9 cellular contexts compared by ENCODE assay signal in genomic region chr1:60848583-60849188, GRCh38.
A peak's percentile ranks its signal among the peaks of the same experiment; 100 is the strongest.
DNase-seq lines count a peak whose midpoint lies in the region; ATAC-seq and TF ChIP-seq lines count a peak whose summit lies in the region.
"Had no signal": no experiment of that assay in that cellular context is flagged by ENCODE, and none has a peak within 500 bp of the region (broad histone marks: within the 10 kb centered on the region; RNA-seq: fewer than 3 reads in every experiment).

No MANE protein-coding gene starts in this region.

- TF ChIP-seq CTCF in sigmoid colon (IDR thresholded peaks at IDR 0.05), result peak in 2 of 4 experiments; percentile 22 to 31

- no peaks in the 10 kb centered on the region for H3K36me3 ChIP-seq in Karpas-422 (ENCODE audit: insufficient read depth, low read length)
- no peaks in the 10 kb centered on the region; the same call in 1 of the 2 replicates for H3K36me3 ChIP-seq in iPS-20b (ENCODE audit: insufficient read depth, low read depth, low read length)
- no peaks in the 10 kb centered on the region for H3K36me3 ChIP-seq in sigmoid colon
- H3K36me3 ChIP-seq: SJSA1 had no signal

- WGBS in sigmoid colon, 2 donors, result 7 to 22% methylated on average over 1 of the region's 1 CpG

- H3K4me3 ChIP-seq in Karpas-422 (ENCODE audit: low read length), result no peak overlapping the region
- peak overlapping the region; percentile 32; the same call in 1 of the 2 replicates for H3K4me3 ChIP-seq in iPS-20b (ENCODE audit: low read length)
- H3K4me3 ChIP-seq in sigmoid colon, result no peak overlapping the region
- H3K4me3 ChIP-seq: SJSA1 had no signal

- H3K4me1 ChIP-seq in Karpas-422 (ENCODE audit: low read length) (no peaks in the 10 kb centered on the region), iPS-20b (ENCODE audit: insufficient read depth, low read length) (peaks cover 20% of the 10 kb centered on the region; the same call in 1 of the 2 replicates), sigmoid colon (peaks cover 0 to 5% (median 0%) of the 10 kb centered on the region in 4 donors)
- H3K4me1 ChIP-seq: SJSA1 had no signal

- no peaks in the 10 kb centered on the region for H3K79me2 ChIP-seq in Karpas-422 (ENCODE audit: low read length)

- DNase-seq in DMS53 treated with DMSO at 0.1 percent for 48 hours (lab: John Stamatoyannopoulos, UW; ENCODE audit: unreplicated experiment) (peak; percentile 83), Karpas-422 (peak; percentile 65), SW480 (ENCODE audit: low spot score) (peak; percentile 55), sigmoid colon (no peak)
- no peak for DNase-seq in central memory CD4-positive, alpha-beta T cell

- H3K9me3 ChIP-seq in Karpas-422 (ENCODE audit: low read length), result no peaks in the 10 kb centered on the region
- peaks cover 11% of the 10 kb centered on the region; the same call in 1 of the 2 replicates for H3K9me3 ChIP-seq in iPS-20b (ENCODE audit: insufficient read depth, low read depth, low read length)
- H3K9me3 ChIP-seq in sigmoid colon, result peaks cover 0 to 8% (median 0%) of the 10 kb centered on the region in 4 donors
- H3K9me3 ChIP-seq: SJSA1 had no signal

- intact Hi-C loops in sigmoid colon (cut with DNase I), result loop anchor here (2.0 kb wide), 1 partner anchor 194 kb away; no protein-coding TSS in a partner anchor

- no peak overlapping the region for H3K4me2 ChIP-seq in Karpas-422 (ENCODE audit: low read depth, low read length, poor library complexity, severe bottlenecking)

- ATAC-seq in GM21528 (IDR thresholded peaks at IDR 0.05; ENCODE audit: low FRiP score, unreplicated experiment), result no peak
- no peak for ATAC-seq in HG02885 (IDR thresholded peaks at IDR 0.05; ENCODE audit: poor library complexity, unreplicated experiment)

- H3K9ac ChIP-seq in Karpas-422 (ENCODE audit: low read length) (no peak overlapping the region), iPS-20b (ENCODE audit: low read depth, low read length) (peak overlapping the region; percentile 57; the same call in 1 of the 2 replicates)

- TF ChIP-seq EP300 in sigmoid colon (IDR thresholded peaks at IDR 0.05), result no peak

- H3K27ac ChIP-seq in Karpas-422 (ENCODE audit: low read length) (no peak overlapping the region), iPS-20b (ENCODE audit: low read length) (peak overlapping the region; percentile 88), sigmoid colon (no peak overlapping the region)
- H3K27ac ChIP-seq: SJSA1 had no signal

- no peak for TF ChIP-seq POLR2A in sigmoid colon (IDR thresholded peaks at IDR 0.05)

- no peaks in the 10 kb centered on the region for H3K9me2 ChIP-seq in Karpas-422 (replicated peaks; ENCODE audit: insufficient read depth, low read length)

- H3K27me3 ChIP-seq in Karpas-422 (ENCODE audit: low read length) (0 out of 2 replicates have a peak, but pooled peaks cover 3% of the 10 kb centered on the region), iPS-20b (ENCODE audit: insufficient read depth, low read length) (no peaks in the 10 kb centered on the region), sigmoid colon (no peaks in the 10 kb centered on the region)
- H3K27me3 ChIP-seq: SJSA1 had no signal

- H4K20me1 ChIP-seq in Karpas-422 (ENCODE audit: insufficient read depth, low read depth, low read length), result no peaks in the 10 kb centered on the region

- H2AFZ ChIP-seq in Karpas-422 (ENCODE audit: low read length), result no peak overlapping the region

Comparison
In these comparisons a context has a peak if more than half of its experiments do, and no peak if none do; other contexts are left out.
1. DNase-seq: peak in DMS53 treated with DMSO at 0.1 percent for 48 hours (single experiment), Karpas-422 (single experiment) and SW480 (single experiment); none in central memory CD4-positive, alpha-beta T cell (single experiment) and sigmoid colon (single experiment).